9 cellular contexts compared by ENCODE assay signal in the genomic region with DNA sequence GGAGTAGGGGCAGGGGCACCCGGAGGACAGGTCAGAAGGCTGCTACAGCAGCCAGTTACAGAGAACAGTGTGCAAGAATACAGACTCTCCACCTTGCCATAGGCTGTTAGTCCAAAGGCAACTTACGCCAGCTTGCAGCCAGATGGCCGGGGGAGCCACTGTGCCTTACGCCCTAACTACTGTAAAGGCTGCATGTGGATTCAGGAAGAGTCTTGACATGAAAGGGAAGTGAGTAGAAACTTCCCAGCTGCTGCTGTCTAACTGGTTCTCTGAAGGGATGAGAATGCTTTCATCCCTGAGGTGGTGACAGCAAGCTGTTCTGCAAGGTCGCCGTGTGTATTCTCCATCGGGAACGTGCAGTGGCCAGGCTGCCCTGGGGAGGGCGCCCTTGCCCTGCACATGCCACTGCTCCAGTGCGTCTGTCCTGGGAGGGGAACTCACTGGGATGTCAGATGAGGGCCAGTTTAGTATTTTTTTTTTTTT. TPM values are rescaled to one million over a fixed set of nuclear protein-coding genes. Genes with fewer than 3 reads are reported as not detected.
DNase-seq lines count a peak whose midpoint lies in the region; ATAC-seq, FAIRE-seq and TF ChIP-seq lines count a peak whose summit lies in the region.
"Had no signal": no experiment of that assay in that cellular context is flagged by ENCODE, and none has a peak within 500 bp of the region (broad histone marks: within the 10 kb centered on the region; RNA-seq: fewer than 3 reads in every experiment).

No MANE protein-coding gene starts in this region.

- peak overlapping the region; percentile 77 for H3K27ac Mint-ChIP-seq in astrocyte (ENCODE audit: unreplicated experiment)
- no peak overlapping the region for H3K27ac Mint-ChIP-seq in CD8-positive, alpha-beta T cell

- H3K4me1 Mint-ChIP-seq in astrocyte (ENCODE audit: low read depth, unreplicated experiment): peaks cover 24% of the 10 kb centered on the region
- peaks cover 4% of the 10 kb centered on the region for H3K4me1 Mint-ChIP-seq in CD8-positive, alpha-beta T cell (ENCODE audit: low read depth)

- no peaks in the 10 kb centered on the region for H3K27me3 ChIP-seq in Loucy (ENCODE audit: insufficient read depth, low read length, poor library complexity, severe bottlenecking)
- no peaks in the 10 kb centered on the region for H3K27me3 ChIP-seq in astrocyte (ENCODE audit: insufficient read depth, low read length)
- H3K27me3 ChIP-seq in CD8-positive, alpha-beta T cell (ENCODE audit: insufficient read depth, low read length): no peaks in the 10 kb centered on the region
- H3K27me3 ChIP-seq: neutrophil had no signal

- H2AFZ ChIP-seq in Loucy (ENCODE audit: low read length) (no peak overlapping the region), astrocyte (ENCODE audit: low read depth, low read length) (no peak overlapping the region)

- DNase-seq in ELF-1 (ENCODE audit: low read depth, low spot score) (peak; percentile 92), astrocyte (ENCODE audit: low read depth) (no peak), iris pigment epithelial cell (ENCODE audit: low read depth) (peak; percentile 58), GM19240 (ENCODE audit: insufficient read length, low spot score) (no peak)
- DNase-seq in stimulated activated naive CD8-positive, alpha-beta T cell treated with anti-CD3 and anti-CD28 coated beads, Interleukin-15, Interleukin-2, amounts not matched to agents 100 U/mL and 50 U/mL, for 24 hours: peak; percentile 32
- no peak for DNase-seq in CD8-positive, alpha-beta T cell

- no peaks in the 10 kb centered on the region for H3K27me3 Mint-ChIP-seq in astrocyte (ENCODE audit: low read depth, unreplicated experiment)
- no peaks in the 10 kb centered on the region for H3K27me3 Mint-ChIP-seq in CD8-positive, alpha-beta T cell (ENCODE audit: low read depth)

- peaks cover 2% of the 10 kb centered on the region for H3K36me3 Mint-ChIP-seq in astrocyte (ENCODE audit: low read depth, unreplicated experiment)
- H3K36me3 Mint-ChIP-seq in CD8-positive, alpha-beta T cell: peaks cover 38% of the 10 kb centered on the region

- no peaks in the 10 kb centered on the region for H3K9me3 Mint-ChIP-seq in astrocyte (ENCODE audit: unreplicated experiment)
- no peaks in the 10 kb centered on the region for H3K9me3 Mint-ChIP-seq in CD8-positive, alpha-beta T cell

- H3K4me3 Mint-ChIP-seq in astrocyte (ENCODE audit: unreplicated experiment): no peak overlapping the region
- H3K4me3 Mint-ChIP-seq in CD8-positive, alpha-beta T cell: no peak overlapping the region

- H3K36me3 ChIP-seq in Loucy (ENCODE audit: insufficient read depth, low read length) (peaks cover 14% of the 10 kb centered on the region; the same call in 1 of the 2 replicates), astrocyte (ENCODE audit: insufficient read depth, low read length) (no peaks in the 10 kb centered on the region)
- peaks cover 7% of the 10 kb centered on the region for H3K36me3 ChIP-seq in CD8-positive, alpha-beta T cell (ENCODE audit: insufficient read depth, low read length)
- H3K36me3 ChIP-seq: neutrophil had no signal

- H3K9me3 ChIP-seq in Loucy (ENCODE audit: insufficient read depth, low read depth, low read length) (no peaks in the 10 kb centered on the region), astrocyte (ENCODE audit: insufficient read depth, low read depth, low read length) (no peaks in the 10 kb centered on the region)
- no peaks in the 10 kb centered on the region for H3K9me3 ChIP-seq in CD8-positive, alpha-beta T cell (ENCODE audit: low read length)
- H3K9me3 ChIP-seq: neutrophil had no signal

- no peaks in the 10 kb centered on the region for H3K9me2 ChIP-seq in Loucy (replicated peaks; ENCODE audit: low read depth, low read length)

- peak; percentile 46 for ATAC-seq in stimulated activated naive CD8-positive, alpha-beta T cell treated with anti-CD3 and anti-CD28 coated beads, Interleukin-15, Interleukin-2, amounts not matched to agents 100 U/mL and 50 U/mL, for 24 hours
- ATAC-seq in HG03280 (IDR thresholded peaks at IDR 0.05; ENCODE audit: unreplicated experiment): no peak
- ATAC-seq in CD8-positive, alpha-beta T cell: no peak

- FAIRE-seq in astrocyte (lab: Jason Lieb, UNC): no peak

- H3K4me1 ChIP-seq in Loucy (ENCODE audit: insufficient read depth, low read length, poor library complexity, severe bottlenecking) (peaks cover 8% of the 10 kb centered on the region), astrocyte (ENCODE audit: insufficient read depth, low read length) (peaks cover 8% of the 10 kb centered on the region)
- no peaks in the 10 kb centered on the region for H3K4me1 ChIP-seq in CD8-positive, alpha-beta T cell (ENCODE audit: insufficient read depth, low read length)

- no peak overlapping the region for H3K27ac ChIP-seq in astrocyte (ENCODE audit: low read depth, low read length)
- no peak overlapping the region for H3K27ac ChIP-seq in CD8-positive, alpha-beta T cell (ENCODE audit: low read depth, low read length)
- H3K27ac ChIP-seq: neutrophil had no signal

- H4K20me1 ChIP-seq in Loucy (ENCODE audit: insufficient read depth, low read length, poor library complexity, severe bottlenecking) (no peaks in the 10 kb centered on the region), astrocyte (ENCODE audit: insufficient read depth, low read length) (no peaks in the 10 kb centered on the region)

- H3K4me3 ChIP-seq in Loucy (ENCODE audit: low read length, poor library complexity, severe bottlenecking) (no peak overlapping the region), astrocyte (ENCODE audit: insufficient read depth, low read depth, low read length) (no peak overlapping the region)
- H3K4me3 ChIP-seq in CD8-positive, alpha-beta T cell (ENCODE audit: low read depth, low read length): no peak overlapping the region

- TF ChIP-seq CTCF in Loucy (conservative IDR thresholded peaks at IDR 0.05; ENCODE audit: low read length) (peak; percentile 81), astrocyte (IDR thresholded peaks at IDR 0.05; ENCODE audit: insufficient read depth, low read depth, low read length) (peak; percentile 44)
- TF ChIP-seq CTCF in CD8-positive, alpha-beta T cell (IDR thresholded peaks at IDR 0.05): no peak

- H3K79me2 ChIP-seq in Loucy (ENCODE audit: insufficient read depth, low read length) (no peaks in the 10 kb centered on the region), astrocyte (ENCODE audit: insufficient read depth, low read length) (no peaks in the 10 kb centered on the region)

- H3K4me2 ChIP-seq in Loucy (ENCODE audit: low read depth, low read length, poor library complexity, severe bottlenecking) (no peak overlapping the region), astrocyte (ENCODE audit: low read length) (no peak overlapping the region)

- intact Hi-C loops in CD8-positive, alpha-beta T cell (cut with DNase I, micrococcal nuclease): loop anchor here in 1 of 2 experiments (5.0 kb wide), 1 partner anchor 88 kb away; no protein-coding TSS in a partner anchor

- H3K9ac ChIP-seq in Loucy (ENCODE audit: low read depth, low read length, poor library complexity, severe bottlenecking): no peak overlapping the region
- no peak overlapping the region for H3K9ac ChIP-seq in astrocyte (ENCODE audit: low read length)

- H3F3A ChIP-seq in Loucy (ENCODE audit: low read depth): no peaks in the 10 kb centered on the region

- POLR2A ChIA-PET in CD8-positive, alpha-beta T cell (lab: Charles Lee): no interaction called here

- CTCF ChIA-PET in CD8-positive, alpha-beta T cell (lab: Charles Lee): interaction anchor here (0.7 to 1.4 kb wide), 2 partner anchors 9 to 88 kb away, joined by 3 to 5 read pairs; no protein-coding TSS in a partner anchor

RNA-seq across cellular contexts. Expression of a gene that starts 46.1 kb away (rescaled TPM):
- total RNA-seq in astrocyte: 29.9 and 39.1 TPM in 2 replicates
- 10 to 100 TPM; 23.4 to 24.3 TPM for total RNA-seq in CD8-positive, alpha-beta T cell

RNA-seq across cellular contexts. Expression of a gene that starts 46.7 kb away (rescaled TPM):
- total RNA-seq in astrocyte: 13.3 and 13.6 TPM in 2 replicates
- 10 to 100 TPM in 1 of 2 experiments, 1 to 10 TPM in 1; 9.1 to 10.5 TPM for total RNA-seq in CD8-positive, alpha-beta T cell

Comparison
In these comparisons a context has a peak if more than half of its experiments do, and no peak if none do; other contexts are left out.
1. DNase-seq: peak in ELF-1 (single experiment), iris pigment epithelial cell (single experiment) and stimulated activated naive CD8-positive, alpha-beta T cell treated with anti-CD3 and anti-CD28 coated beads, Interleukin-15, Interleukin-2, amounts not matched to agents 100 U/mL and 50 U/mL, for 24 hours (single experiment); none in astrocyte (single experiment), CD8-positive, alpha-beta T cell (0 of 7) and GM19240 (single experiment).